In genomic region chr6:12232339-12232738, GRCh38 we compare ENCODE assay signal across 11 cellular contexts. TPM values are rescaled to one million over a fixed set of nuclear protein-coding genes. Genes with fewer than 3 reads are reported as not detected.
DNase-seq lines count a peak whose midpoint lies in the region; ATAC-seq and TF ChIP-seq lines count a peak whose summit lies in the region.
"Had no signal": no experiment of that assay in that cellular context is flagged by ENCODE, and none has a peak within 500 bp of the region (broad histone marks: within the 10 kb centered on the region; RNA-seq: fewer than 3 reads in every experiment).

No MANE protein-coding gene starts in this region.

- no peak for TF ChIP-seq CTCF in GM10266 (IDR thresholded peaks at IDR 0.05; ENCODE audit: control insufficient read depth, insufficient read depth, low read depth, missing control alignments)

- no peaks in the 10 kb centered on the region for H3K36me3 Mint-ChIP-seq in activated naive CD4-positive, alpha-beta T cell treated with anti-CD3 and anti-CD28 coated beads for 36 hours (ENCODE audit: low read depth)
- no peaks in the 10 kb centered on the region for H3K36me3 Mint-ChIP-seq in activated CD4-positive, alpha-beta memory T cell treated with anti-CD3 and anti-CD28 coated beads for 36 hours
- H3K36me3 Mint-ChIP-seq in stimulated activated memory B cell treated with anti-CD40 and anti-IgM and Interleukin-4, amounts not matched to agents 10 μg/mL and 1 μg/mL and 100 μg/mL, for 72 hours = no peaks in the 10 kb centered on the region

- POLR2A ChIA-PET in activated CD4-positive, alpha-beta memory T cell treated with anti-CD3 and anti-CD28 coated beads for 36 hours (lab: Charles Lee) = interaction anchor here (0.6 to 1.3 kb wide), 2 partner anchors 9 to 221 kb away, joined by 3 to 5 read pairs; no protein-coding TSS in a partner anchor

- ATAC-seq in HG02938 (IDR thresholded peaks at IDR 0.05; ENCODE audit: unreplicated experiment) = peak; percentile 65
- ATAC-seq in stimulated activated memory B cell treated with anti-CD40 and anti-IgM and Interleukin-4, amounts not matched to agents 10 μg/mL and 1 μg/mL and 100 μg/mL, for 72 hours = peak; percentile 59
- ATAC-seq: gastrocnemius medialis had no signal

- CTCF ChIA-PET in activated naive CD4-positive, alpha-beta T cell treated with anti-CD3 and anti-CD28 coated beads for 36 hours (lab: Charles Lee) = interaction anchor here (0.8 to 2.2 kb wide), 9 partner anchors 9 to 585 kb away, joined by 3 to 24 read pairs (median 5); partner anchors contain the start of gene EDN1
- CTCF ChIA-PET in activated CD4-positive, alpha-beta memory T cell treated with anti-CD3 and anti-CD28 coated beads for 36 hours (lab: Charles Lee) = interaction anchor here (0.6 to 2.5 kb wide), 4 partner anchors 55 to 577 kb away, joined by 3 to 15 read pairs (median 7); partner anchors contain the start of gene EDN1

- H3K27ac Mint-ChIP-seq in activated naive CD4-positive, alpha-beta T cell treated with anti-CD3 and anti-CD28 coated beads for 36 hours = no peak overlapping the region
- H3K27ac Mint-ChIP-seq in activated CD4-positive, alpha-beta memory T cell treated with anti-CD3 and anti-CD28 coated beads for 36 hours = no peak overlapping the region
- no peak overlapping the region for H3K27ac Mint-ChIP-seq in stimulated activated memory B cell treated with anti-CD40 and anti-IgM and Interleukin-4, amounts not matched to agents 10 μg/mL and 1 μg/mL and 100 μg/mL, for 72 hours

- no peaks in the 10 kb centered on the region for H3K9me3 Mint-ChIP-seq in activated naive CD4-positive, alpha-beta T cell treated with anti-CD3 and anti-CD28 coated beads for 36 hours
- no peaks in the 10 kb centered on the region for H3K9me3 Mint-ChIP-seq in activated CD4-positive, alpha-beta memory T cell treated with anti-CD3 and anti-CD28 coated beads for 36 hours
- H3K9me3 Mint-ChIP-seq in stimulated activated memory B cell treated with anti-CD40 and anti-IgM and Interleukin-4, amounts not matched to agents 10 μg/mL and 1 μg/mL and 100 μg/mL, for 72 hours = no peaks in the 10 kb centered on the region

- peak; percentile 11 for DNase-seq in activated naive CD4-positive, alpha-beta T cell treated with anti-CD3 and anti-CD28 coated beads for 36 hours
- DNase-seq in activated naive CD4-positive, alpha-beta T cell (lab: John Stamatoyannopoulos, UW) = no peak
- peak; percentile 16 for DNase-seq in activated CD4-positive, alpha-beta memory T cell treated with anti-CD3 and anti-CD28 coated beads for 36 hours
- DNase-seq in stimulated activated CD4-positive, alpha-beta T cell treated with anti-CD3 and anti-CD28 coated beads, Interleukin-15, amount 100 ng/mL, for 24 hours = no peak
- no peak for DNase-seq in head of caudate nucleus
- no peak for DNase-seq in GM10266 (ENCODE audit: extremely low spot score)
- DNase-seq: aorta, gastrocnemius medialis, NCI-H526 had no signal

- peaks cover 34% of the 10 kb centered on the region for H3K4me1 Mint-ChIP-seq in activated naive CD4-positive, alpha-beta T cell treated with anti-CD3 and anti-CD28 coated beads for 36 hours (ENCODE audit: low read depth)
- H3K4me1 Mint-ChIP-seq in activated CD4-positive, alpha-beta memory T cell treated with anti-CD3 and anti-CD28 coated beads for 36 hours (ENCODE audit: low read depth) = peaks cover 30% of the 10 kb centered on the region
- H3K4me1 Mint-ChIP-seq in stimulated activated memory B cell treated with anti-CD40 and anti-IgM and Interleukin-4, amounts not matched to agents 10 μg/mL and 1 μg/mL and 100 μg/mL, for 72 hours = peaks cover 22% of the 10 kb centered on the region

- no peaks in the 10 kb centered on the region for H3K27me3 Mint-ChIP-seq in activated naive CD4-positive, alpha-beta T cell treated with anti-CD3 and anti-CD28 coated beads for 36 hours (ENCODE audit: low read depth)
- H3K27me3 Mint-ChIP-seq in activated CD4-positive, alpha-beta memory T cell treated with anti-CD3 and anti-CD28 coated beads for 36 hours = no peaks in the 10 kb centered on the region
- no peaks in the 10 kb centered on the region for H3K27me3 Mint-ChIP-seq in stimulated activated memory B cell treated with anti-CD40 and anti-IgM and Interleukin-4, amounts not matched to agents 10 μg/mL and 1 μg/mL and 100 μg/mL, for 72 hours

- intact Hi-C loops in activated naive CD4-positive, alpha-beta T cell treated with anti-CD3 and anti-CD28 coated beads for 36 hours (cut with micrococcal nuclease) = loop anchor here (2.0 to 5.0 kb wide), 4 partner anchors 180 to 520 kb away; no protein-coding TSS in a partner anchor
- intact Hi-C loops in activated CD4-positive, alpha-beta memory T cell treated with anti-CD3 and anti-CD28 coated beads for 36 hours (cut with micrococcal nuclease) = loop anchor here (2.0 to 5.0 kb wide), 7 partner anchors 24 to 520 kb away; no protein-coding TSS in a partner anchor
- intact Hi-C loops in head of caudate nucleus (cut with DNase I) = loop anchor here (5.0 to 10.0 kb wide), 2 partner anchors 78 to 575 kb away; no protein-coding TSS in a partner anchor

- H3K4me3 Mint-ChIP-seq in activated naive CD4-positive, alpha-beta T cell treated with anti-CD3 and anti-CD28 coated beads for 36 hours = no peak overlapping the region
- H3K4me3 Mint-ChIP-seq in activated CD4-positive, alpha-beta memory T cell treated with anti-CD3 and anti-CD28 coated beads for 36 hours = no peak overlapping the region
- no peak overlapping the region for H3K4me3 Mint-ChIP-seq in stimulated activated memory B cell treated with anti-CD40 and anti-IgM and Interleukin-4, amounts not matched to agents 10 μg/mL and 1 μg/mL and 100 μg/mL, for 72 hours

RNA-seq across cellular contexts. Expression of gene EDN1, which starts 57.8 kb away (rescaled TPM):
- total RNA-seq in activated naive CD4-positive, alpha-beta T cell treated with anti-CD3 and anti-CD28 coated beads for 36 hours = under 1 TPM; 0.15 to 0.24 TPM
- not detected for total RNA-seq in activated CD4-positive, alpha-beta memory T cell treated with anti-CD3 and anti-CD28 coated beads for 36 hours

Comparison
In these comparisons a context has a peak if more than half of its experiments do, and no peak if none do; other contexts are left out.
1. DNase-seq: peak in activated naive CD4-positive, alpha-beta T cell treated with anti-CD3 and anti-CD28 coated beads for 36 hours (single experiment) and activated CD4-positive, alpha-beta memory T cell treated with anti-CD3 and anti-CD28 coated beads for 36 hours (single experiment); none in activated naive CD4-positive, alpha-beta T cell (0 of 4), stimulated activated CD4-positive, alpha-beta T cell treated with anti-CD3 and anti-CD28 coated beads, Interleukin-15, amount 100 ng/mL, for 24 hours (single experiment), head of caudate nucleus (0 of 42) and GM10266 (single experiment).